Comparison of ENCODE assay signal across 15 cellular contexts in the genomic region with DNA sequence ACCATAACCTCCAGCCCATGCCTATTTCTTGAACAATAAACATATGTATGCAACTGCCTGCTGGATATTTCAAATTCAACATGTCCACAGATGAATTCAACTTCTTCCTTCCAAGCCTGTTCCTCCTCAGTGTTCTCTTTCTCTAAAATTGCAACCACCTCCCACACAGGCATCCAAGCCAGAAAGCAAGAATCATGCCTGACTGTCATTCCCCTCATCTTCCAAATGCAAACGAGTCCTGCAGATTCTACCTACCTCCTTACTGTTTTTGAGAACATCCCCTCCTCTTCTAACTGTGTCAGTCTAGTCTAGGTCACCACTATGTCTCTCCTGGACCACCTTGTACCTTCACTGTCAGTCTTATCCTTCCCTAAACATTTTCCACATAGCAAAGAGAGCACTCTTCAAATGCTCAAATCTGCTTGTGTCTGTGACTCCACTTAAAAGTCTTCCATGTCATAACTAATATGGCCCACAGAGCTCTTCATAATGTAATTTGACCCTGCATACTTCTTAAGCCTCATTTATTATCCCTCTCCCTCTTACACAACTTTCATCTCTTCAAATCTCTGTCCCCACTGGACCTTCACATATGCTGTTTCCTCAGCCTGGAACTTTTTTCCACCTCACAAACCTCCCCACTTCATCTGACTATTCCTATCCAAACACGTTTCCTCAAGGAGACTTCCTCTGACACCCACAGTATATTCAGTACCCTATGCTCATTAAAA. TPM values are rescaled to one million over a fixed set of nuclear protein-coding genes. Genes with fewer than 3 reads are reported as not detected.
DNase-seq lines count a peak whose midpoint lies in the region; ATAC-seq and TF ChIP-seq lines count a peak whose summit lies in the region.
"Had no signal": no experiment of that assay in that cellular context is flagged by ENCODE, and none has a peak within 500 bp of the region (broad histone marks: within the 10 kb centered on the region; RNA-seq: fewer than 3 reads in every experiment).

No MANE protein-coding gene starts in this region.

- no peak for ATAC-seq in GM21825 (IDR thresholded peaks at IDR 0.05; ENCODE audit: unreplicated experiment)
- ATAC-seq in HG03025 (IDR thresholded peaks at IDR 0.05; ENCODE audit: low FRiP score, unreplicated experiment) = no peak
- ATAC-seq in GM19397 (IDR thresholded peaks at IDR 0.05; ENCODE audit: unreplicated experiment) = no peak

- no peak for TF ChIP-seq CTCF in AG10803 (conservative IDR thresholded peaks at IDR 0.05; ENCODE audit: low read length)
- no peak for TF ChIP-seq CTCF in choroid plexus epithelial cell (conservative IDR thresholded peaks at IDR 0.05; ENCODE audit: low read depth, low read length)

- DNase-seq in AG10803 (ENCODE audit: low read depth) (peak; percentile 3), LHCN-M2 (ENCODE audit: low read depth) (peak; percentile 9), choroid plexus epithelial cell (ENCODE audit: low read depth) (peak; percentile 35), iris pigment epithelial cell (ENCODE audit: low read depth) (peak; percentile 75), NCI-H1105 treated with DMSO at 0.1 percent for 48 hours (lab: John Stamatoyannopoulos, UW) (no peak)
- DNase-seq: CD8-positive, alpha-beta memory T cell; DND-41; GF-D8; H7; NCI-H2029 had no signal

- H3K4me3 ChIP-seq in AG10803 (ENCODE audit: low read length) = no peak overlapping the region
- no peak overlapping the region for H3K4me3 ChIP-seq in choroid plexus epithelial cell (ENCODE audit: low read depth, low read length)
- H3K4me3 ChIP-seq: BLaER1 treated with 17β-estradiol and CSF1 and Interleukin-3, amounts not matched to agents 10 nM and 100 nM had no signal

RNA-seq across cellular contexts. Expression of a gene that starts 25.7 kb away (rescaled TPM):
- total RNA-seq in LHCN-M2 (2014; rRNA removed) = 4.3 and 4.4 TPM in 2 replicates
- 1.8 TPM for polyA plus RNA-seq in LHCN-M2 (2012)
- total RNA-seq: A172; CD8-positive, alpha-beta memory T cell had no signal
- polyA plus RNA-seq: CD8-positive, alpha-beta memory T cell had no signal
